Comparison of ENCODE assay signal across 20 cellular contexts in the genomic region with DNA sequence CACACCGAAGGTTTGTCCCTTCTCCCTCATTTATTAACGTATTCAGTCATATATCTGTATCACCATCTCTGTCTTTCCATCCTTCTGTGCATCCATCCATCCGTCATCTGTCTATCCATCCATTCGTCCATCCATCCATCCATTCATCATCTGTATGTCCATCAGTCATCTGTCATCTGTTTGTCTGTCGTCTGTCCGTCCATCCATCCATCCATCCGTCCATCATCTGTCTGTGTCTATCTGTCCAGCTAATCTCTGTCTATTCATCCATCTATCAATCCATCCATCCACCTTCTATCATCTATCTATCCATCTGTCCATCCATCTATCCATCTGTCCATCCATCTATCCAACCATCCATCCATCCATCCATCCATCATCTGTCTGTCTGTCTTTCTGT.
"Had no signal": no experiment of that assay in that cellular context is flagged by ENCODE, and none has a peak within 500 bp of the region (broad histone marks: within the 10 kb centered on the region; RNA-seq: fewer than 3 reads in every experiment).

No MANE protein-coding gene starts in this region.

- H3K27me3 ChIP-seq: MG63, Peyer's patch, SJCRH30 had no signal

- H3K36me3 ChIP-seq: MG63, Peyer's patch, SJCRH30 had no signal

- DNase-seq: Karpas-422, KG1, MG63, NCI-H1092, NCI-H1105 treated with DMSO at 0.1 percent for 48 hours, NCI-H1417 treated with DMSO at 0.1 percent for 48 hours, NCI-H146, NCI-H1694 treated with DMSO at 0.1 percent for 48 hours, NCI-H1930, NCI-H2081, NCI-H2107, NCI-H2227 treated with DMSO at 0.1 percent for 48 hours, NCI-H524, NCI-H69, NCI-H774, OCI-M1, PC-9, Peyer's patch, SHP77 treated with DMSO at 0.1 percent for 48 hours, SJCRH30 had no signal

- H3K4me1 ChIP-seq: Peyer's patch, SJCRH30 had no signal

- H3K9me3 ChIP-seq: MG63, Peyer's patch, SJCRH30 had no signal

- H3K4me3 ChIP-seq: MG63, PC-9, Peyer's patch, SJCRH30 had no signal
